ENCODE assay signal across 8 cellular contexts in genomic region chr3:51392301-51393095, GRCh38. TPM values are rescaled to one million over a fixed set of nuclear protein-coding genes. Genes with fewer than 3 reads are reported as not detected.
DNase-seq lines count a peak whose midpoint lies in the region; ATAC-seq and TF ChIP-seq lines count a peak whose summit lies in the region.

No MANE protein-coding gene starts in this region.

- H3K4me1 ChIP-seq in CD4-positive, CD25-positive, alpha-beta regulatory T cell (ENCODE audit: control insufficient read depth, insufficient read depth, low read length, poor library complexity, severe bottlenecking), result peaks cover 56% of the 10 kb centered on the region
- H3K4me1 ChIP-seq in Panc1 (ENCODE audit: control insufficient read depth, insufficient read depth, low read length) (peaks cover 26% of the 10 kb centered on the region), neural progenitor cell (peaks cover 24% of the 10 kb centered on the region)

- H3K4me3 Mint-ChIP-seq in CD4-positive, CD25-positive, alpha-beta regulatory T cell, result peak overlapping the region; percentile 51 to 92 (median 86)
- H3K4me3 Mint-ChIP-seq in neural progenitor cell, result peak overlapping the region; percentile 87

- peak overlapping the region; percentile 99 for H3K9ac ChIP-seq in neural progenitor cell

- BruUV-seq in Panc1 (replicated peaks; lab: Mats Ljungman, UMichigan), result no TSS peak

- H3K27me3 ChIP-seq in CD4-positive, CD25-positive, alpha-beta regulatory T cell (ENCODE audit: control insufficient read depth, insufficient read depth, low read length), result no peaks in the 10 kb centered on the region
- H3K27me3 ChIP-seq in Panc1 (ENCODE audit: control insufficient read depth, insufficient read depth, low read length) (no peaks in the 10 kb centered on the region), neural progenitor cell (no peaks in the 10 kb centered on the region)

- H4K20me1 ChIP-seq in neural progenitor cell (ENCODE audit: low read depth), result peaks cover 74% of the 10 kb centered on the region

- POLR2A ChIA-PET in Panc1 (lab: Charles Lee), result no interaction called here

- TF ChIP-seq CTCF in Panc1 (IDR thresholded peaks at IDR 0.05), result no peak
- TF ChIP-seq CTCF in epithelial cell of proximal tubule (conservative IDR thresholded peaks at IDR 0.05; ENCODE audit: low read depth, low read length), result no peak
- no peak for TF ChIP-seq CTCF in neural progenitor cell (IDR thresholded peaks at IDR 0.05)

- in situ Hi-C loops in Panc1 (cut with HindIII; ENCODE audit: low pct_unique_long_range_greater_than_20kb, low sequenced_read_pairs), result no loop called here

- no peaks in the 10 kb centered on the region for H3K9me3 ChIP-seq in CD4-positive, CD25-positive, alpha-beta regulatory T cell (ENCODE audit: control insufficient read depth in 2 of 2, low read length in 2 of 2)
- H3K9me3 ChIP-seq in Panc1 (ENCODE audit: control insufficient read depth, insufficient read depth, low read depth, low read length) (no peaks in the 10 kb centered on the region), neural progenitor cell (ENCODE audit: low read depth) (no peaks in the 10 kb centered on the region)

- H3K36me3 Mint-ChIP-seq in CD4-positive, CD25-positive, alpha-beta regulatory T cell, result peaks cover 33% of the 10 kb centered on the region
- H3K36me3 Mint-ChIP-seq in neural progenitor cell, result peaks cover 50% of the 10 kb centered on the region

- peaks cover 67% of the 10 kb centered on the region for H3F3A ChIP-seq in neural progenitor cell (ENCODE audit: low read depth)

- DNase-seq in CD4-positive, CD25-positive, alpha-beta regulatory T cell, result no peak
- DNase-seq in Panc1 (ENCODE audit: low read depth, low spot score), result no peak
- no peak for DNase-seq in epithelial cell of proximal tubule (ENCODE audit: low read depth)
- DNase-seq in neural progenitor cell (ENCODE audit: low spot score), result no peak
- no peak for DNase-seq in DMS53 (lab: John Stamatoyannopoulos, UW)
- no peak for DNase-seq in putamen (ENCODE audit: low spot score)

- CTCF ChIA-PET in Panc1 (lab: Charles Lee), result no interaction called here

- no peak for ATAC-seq in CD4-positive, CD25-positive, alpha-beta regulatory T cell (ENCODE audit: low read depth in 2 of 2)
- ATAC-seq in Panc1 (no peak), HG03039 (IDR thresholded peaks at IDR 0.05; ENCODE audit: unreplicated experiment) (no peak), HG03159 (IDR thresholded peaks at IDR 0.05; ENCODE audit: unreplicated experiment) (no peak)

- no peak overlapping the region for H2AFZ ChIP-seq in neural progenitor cell (replicated peaks)

- H3K27ac ChIP-seq in CD4-positive, CD25-positive, alpha-beta regulatory T cell (ENCODE audit: insufficient read depth, low read length, poor library complexity, severe bottlenecking), result peak overlapping the region; percentile 82
- H3K27ac ChIP-seq in Panc1 (ENCODE audit: low read length) (peak overlapping the region; percentile 72), neural progenitor cell (no peak overlapping the region)

- peaks cover 60% of the 10 kb centered on the region for H3K79me2 ChIP-seq in neural progenitor cell (ENCODE audit: low read depth)

- peaks cover 0 to 3% (median 0%) of the 10 kb centered on the region in 7 donors for H3K9me3 Mint-ChIP-seq in CD4-positive, CD25-positive, alpha-beta regulatory T cell
- H3K9me3 Mint-ChIP-seq in neural progenitor cell, result peaks cover 14% of the 10 kb centered on the region

- peaks cover 0 to 81% (median 36%) of the 10 kb centered on the region in 4 donors for H3K4me1 Mint-ChIP-seq in CD4-positive, CD25-positive, alpha-beta regulatory T cell
- H3K4me1 Mint-ChIP-seq in neural progenitor cell, result peaks cover 48% of the 10 kb centered on the region

- intact Hi-C loops in Panc1 (cut with micrococcal nuclease; ENCODE audit: unreplicated experiment), result no loop called here

- peaks cover 4% of the 10 kb centered on the region for H3K27me3 Mint-ChIP-seq in CD4-positive, CD25-positive, alpha-beta regulatory T cell
- peaks cover 14% of the 10 kb centered on the region for H3K27me3 Mint-ChIP-seq in neural progenitor cell (ENCODE audit: insufficient read depth, low read depth)

- H3K4me3 ChIP-seq in CD4-positive, CD25-positive, alpha-beta regulatory T cell (ENCODE audit: low read depth, low read length), result no peak overlapping the region
- peak overlapping the region; percentile 57 to 62 for H3K4me3 ChIP-seq in Panc1 (ENCODE audit: low read depth in 2 of 2, low read length in 2 of 2)
- H3K4me3 ChIP-seq in epithelial cell of proximal tubule (ENCODE audit: low read depth, low read length), result peak overlapping the region; percentile 72
- peak overlapping the region; percentile 92 for H3K4me3 ChIP-seq in neural progenitor cell

- peak overlapping the region in 2 of 3 donors; percentile 77 to 80 for H3K27ac Mint-ChIP-seq in CD4-positive, CD25-positive, alpha-beta regulatory T cell
- no peak overlapping the region for H3K27ac Mint-ChIP-seq in neural progenitor cell

- peak overlapping the region; percentile 96 for H3K4me2 ChIP-seq in neural progenitor cell

- H3K36me3 ChIP-seq in CD4-positive, CD25-positive, alpha-beta regulatory T cell (ENCODE audit: control insufficient read depth, insufficient read depth, low read length), result peaks cover 60% of the 10 kb centered on the region
- H3K36me3 ChIP-seq in Panc1 (ENCODE audit: control insufficient read depth, insufficient read depth, low read length) (peaks cover 14% of the 10 kb centered on the region), neural progenitor cell (peaks cover 14% of the 10 kb centered on the region)

RNA-seq across cellular contexts. Expression of gene RBM15B, which starts 1.4 kb away (rescaled TPM):
- total RNA-seq in CD4-positive, CD25-positive, alpha-beta regulatory T cell, result 28.4 TPM
- polyA plus RNA-seq in CD4-positive, CD25-positive, alpha-beta regulatory T cell, result 10 to 100 TPM; 10.1 to 14.2 (median 12.0) TPM
- total RNA-seq in Panc1 (2021; ENCODE audit: unreplicated experiment), result 30.9 TPM
- polyA plus RNA-seq in Panc1 (2012; ENCODE audit: insufficient read length), result 30.8 TPM
- 25.6 and 39.1 TPM in 2 replicates for total RNA-seq in epithelial cell of proximal tubule
- total RNA-seq in neural progenitor cell (ENCODE audit: low replicate concordance), result 28.1 and 47.9 TPM in 2 replicates

RNA-seq across cellular contexts. Expression of gene MANF, which starts 7.4 kb away (rescaled TPM):
- 33.9 TPM for total RNA-seq in CD4-positive, CD25-positive, alpha-beta regulatory T cell
- 10 to 100 TPM; 34.5 to 55.4 (median 43.5) TPM for polyA plus RNA-seq in CD4-positive, CD25-positive, alpha-beta regulatory T cell
- 69.9 TPM for total RNA-seq in Panc1 (2021; ENCODE audit: unreplicated experiment)
- 57.3 TPM for polyA plus RNA-seq in Panc1 (2012; ENCODE audit: insufficient read length)
- 151 and 265 TPM in 2 replicates for total RNA-seq in epithelial cell of proximal tubule
- total RNA-seq in neural progenitor cell (ENCODE audit: low replicate concordance), result 51.1 and 68.9 TPM in 2 replicates
